Comparison of ENCODE assay signal across 17 cellular contexts in genomic region chr1:172607145-172607544, GRCh38. TPM values are rescaled to one million over a fixed set of nuclear protein-coding genes. Genes with fewer than 3 reads are reported as not detected.
DNase-seq lines count a peak whose midpoint lies in the region; ATAC-seq and TF ChIP-seq lines count a peak whose summit lies in the region.
"Had no signal": no experiment of that assay in that cellular context is flagged by ENCODE, and none has a peak within 500 bp of the region (broad histone marks: within the 10 kb centered on the region; RNA-seq: fewer than 3 reads in every experiment).

No MANE protein-coding gene starts in this region.

- no peaks in the 10 kb centered on the region for H3K27me3 Mint-ChIP-seq in activated naive CD8-positive, alpha-beta T cell
- no peaks in the 10 kb centered on the region for H3K27me3 Mint-ChIP-seq in activated naive CD8-positive, alpha-beta T cell treated with anti-CD3 and anti-CD28 coated beads, Interleukin-2, amount 50 U/mL, for 24 hours
- H3K27me3 Mint-ChIP-seq in mesothelial cell of epicardium (ENCODE audit: low read depth), result no peaks in the 10 kb centered on the region
- no peaks in the 10 kb centered on the region for H3K27me3 Mint-ChIP-seq in T-helper 2 cell treated with Interferon-gamma antibody and Interleukin-4, amounts not matched to agents 5 μg/mL and 100 μg/mL, for 36 hours (ENCODE audit: low read depth)

- peaks cover 24% of the 10 kb centered on the region for H3K36me3 Mint-ChIP-seq in activated naive CD8-positive, alpha-beta T cell
- H3K36me3 Mint-ChIP-seq in activated naive CD8-positive, alpha-beta T cell treated with anti-CD3 and anti-CD28 coated beads, Interleukin-2, amount 50 U/mL, for 24 hours (ENCODE audit: low read depth), result peaks cover 50% of the 10 kb centered on the region
- peaks cover 33% of the 10 kb centered on the region for H3K36me3 Mint-ChIP-seq in mesothelial cell of epicardium
- peaks cover 39% of the 10 kb centered on the region for H3K36me3 Mint-ChIP-seq in T-helper 2 cell treated with Interferon-gamma antibody and Interleukin-4, amounts not matched to agents 5 μg/mL and 100 μg/mL, for 36 hours (ENCODE audit: low read depth)

- ATAC-seq in activated naive CD8-positive, alpha-beta T cell treated with anti-CD3 and anti-CD28 coated beads, Interleukin-2, amount 50 U/mL, for 24 hours, result no peak
- no peak for ATAC-seq in GM18511 (IDR thresholded peaks at IDR 0.05; ENCODE audit: unreplicated experiment)
- ATAC-seq: K562, Right ventricle myocardium inferior had no signal

- no peak overlapping the region for H3K4me3 Mint-ChIP-seq in activated naive CD8-positive, alpha-beta T cell
- H3K4me3 Mint-ChIP-seq in activated naive CD8-positive, alpha-beta T cell treated with anti-CD3 and anti-CD28 coated beads, Interleukin-2, amount 50 U/mL, for 24 hours, result no peak overlapping the region
- no peak overlapping the region for H3K4me3 Mint-ChIP-seq in mesothelial cell of epicardium
- H3K4me3 Mint-ChIP-seq in T-helper 2 cell treated with Interferon-gamma antibody and Interleukin-4, amounts not matched to agents 5 μg/mL and 100 μg/mL, for 36 hours, result no peak overlapping the region

- no peaks in the 10 kb centered on the region for H3K9me3 Mint-ChIP-seq in activated naive CD8-positive, alpha-beta T cell (ENCODE audit: low read depth)
- no peaks in the 10 kb centered on the region for H3K9me3 Mint-ChIP-seq in activated naive CD8-positive, alpha-beta T cell treated with anti-CD3 and anti-CD28 coated beads, Interleukin-2, amount 50 U/mL, for 24 hours
- H3K9me3 Mint-ChIP-seq in mesothelial cell of epicardium, result no peaks in the 10 kb centered on the region
- no peaks in the 10 kb centered on the region for H3K9me3 Mint-ChIP-seq in T-helper 2 cell treated with Interferon-gamma antibody and Interleukin-4, amounts not matched to agents 5 μg/mL and 100 μg/mL, for 36 hours

- no peak for TF ChIP-seq CTCF in mesothelial cell of epicardium (IDR thresholded peaks at IDR 0.05; ENCODE audit: unreplicated experiment)

- DNase-seq in activated naive CD8-positive, alpha-beta T cell treated with anti-CD3 and anti-CD28 coated beads, Interleukin-2, amount 50 U/mL, for 24 hours, result no peak
- peak; percentile 4 for DNase-seq in astrocyte of the hippocampus (ENCODE audit: low read depth, low spot score)
- no peak for DNase-seq in mesothelial cell of epicardium (ENCODE audit: low spot score in 2 of 2, unreplicated experiment in 2 of 2)
- DNase-seq in activated CD4-positive, alpha-beta T cell treated with anti-CD3 and anti-CD28 coated beads for 4 hours, result no peak
- no peak for DNase-seq in T-helper 2 cell treated with Interferon-gamma antibody and Interleukin-4, amounts not matched to agents 5 μg/mL and 100 μg/mL, for 36 hours (ENCODE audit: low spot score)
- DNase-seq in RPMI8226, result no peak
- DNase-seq: C1 segment of cervical spinal cord; NCI-H1092; NCI-H69; NK-92 treated with Interleukin-12 subunit alpha and Interleukin-12 subunit beta, amount 100 ng/mL, for 24 hours; PC-9 had no signal

- H3K4me1 Mint-ChIP-seq in activated naive CD8-positive, alpha-beta T cell (ENCODE audit: low read depth), result peaks cover 4% of the 10 kb centered on the region
- H3K4me1 Mint-ChIP-seq in activated naive CD8-positive, alpha-beta T cell treated with anti-CD3 and anti-CD28 coated beads, Interleukin-2, amount 50 U/mL, for 24 hours, result peaks cover 9% of the 10 kb centered on the region
- H3K4me1 Mint-ChIP-seq in mesothelial cell of epicardium, result peaks cover 24% of the 10 kb centered on the region
- peaks cover 4% of the 10 kb centered on the region for H3K4me1 Mint-ChIP-seq in T-helper 2 cell treated with Interferon-gamma antibody and Interleukin-4, amounts not matched to agents 5 μg/mL and 100 μg/mL, for 36 hours (ENCODE audit: low read depth)

- H3K27ac Mint-ChIP-seq in activated naive CD8-positive, alpha-beta T cell, result peak overlapping the region; percentile 64
- no peak overlapping the region for H3K27ac Mint-ChIP-seq in activated naive CD8-positive, alpha-beta T cell treated with anti-CD3 and anti-CD28 coated beads, Interleukin-2, amount 50 U/mL, for 24 hours
- peak overlapping the region; percentile 81 for H3K27ac Mint-ChIP-seq in mesothelial cell of epicardium
- H3K27ac Mint-ChIP-seq in T-helper 2 cell treated with Interferon-gamma antibody and Interleukin-4, amounts not matched to agents 5 μg/mL and 100 μg/mL, for 36 hours, result no peak overlapping the region

RNA-seq across cellular contexts. Expression of gene FASLG, which starts 51.8 kb away (rescaled TPM):
- total RNA-seq in mesothelial cell of epicardium, result not detected in 3 replicates
- total RNA-seq: A172, GM23248, K562, PC-9 had no signal

Comparison
In these comparisons a context has a peak if more than half of its experiments do, and no peak if none do; other contexts are left out.
1. H3K27ac Mint-ChIP-seq: peak in activated naive CD8-positive, alpha-beta T cell (single experiment) and mesothelial cell of epicardium (single experiment); none in activated naive CD8-positive, alpha-beta T cell treated with anti-CD3 and anti-CD28 coated beads, Interleukin-2, amount 50 U/mL, for 24 hours (single experiment) and T-helper 2 cell treated with Interferon-gamma antibody and Interleukin-4, amounts not matched to agents 5 μg/mL and 100 μg/mL, for 36 hours (single experiment).